ENCODE assay signal across 1 cellular context in the genomic region with DNA sequence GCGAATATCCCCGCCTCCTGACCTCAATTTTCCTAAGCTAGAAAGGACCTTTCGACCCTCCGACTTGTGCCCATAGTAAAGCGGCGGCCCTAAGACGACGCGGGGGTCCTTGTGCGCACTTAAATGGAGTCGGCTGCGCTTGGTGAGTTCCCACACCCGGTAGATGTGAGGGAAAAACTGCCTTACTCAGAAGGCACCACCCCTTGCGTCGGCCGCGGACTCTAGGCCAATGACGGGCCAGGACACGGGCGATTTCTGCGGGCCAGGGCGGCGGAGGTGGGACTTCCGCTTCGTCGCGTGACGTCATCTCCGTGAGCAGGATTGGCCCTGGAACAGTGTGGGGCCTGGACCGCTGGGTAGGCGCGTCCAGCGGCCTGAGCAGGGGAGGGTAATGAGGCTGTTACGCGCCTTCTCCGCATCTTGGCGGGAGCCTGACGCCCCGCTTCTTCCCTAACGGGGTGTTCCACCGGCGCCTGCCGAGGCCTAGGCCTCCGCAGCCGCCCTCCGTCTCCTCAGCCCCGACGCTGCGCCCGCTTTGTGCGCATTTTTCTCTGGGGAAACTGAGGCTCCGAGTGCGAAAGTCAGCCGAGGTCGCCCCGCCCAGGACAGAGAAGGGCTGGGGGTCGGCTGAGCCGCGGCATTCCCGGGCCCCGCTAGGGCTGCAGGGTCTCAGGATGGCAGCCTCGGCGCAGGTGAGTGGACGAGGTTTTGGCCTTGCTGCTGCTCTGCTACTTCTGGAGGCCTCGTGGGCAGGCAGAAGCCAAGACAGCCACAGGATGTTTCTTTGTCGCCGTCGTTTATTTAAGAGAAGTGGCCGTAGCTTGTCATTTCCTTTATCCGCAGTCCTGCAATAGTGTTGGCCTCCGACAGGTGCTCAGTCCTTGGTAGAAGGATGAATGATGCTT.
A peak's percentile ranks its signal among the peaks of the same experiment; 100 is the strongest.
TF ChIP-seq lines count a peak whose summit lies in the region.

A gene (plus strand): TSS at position 293 of the 905 bp plus-strand sequence. CDS start 382 bp downstream, at position 675.

TF ChIP-seq in HepG2, 621 proteins besides CTCF, POLR2A, EP300 and RAD21 (continued from another document and continues in another):
- TF ChIP-seq, protein P1, sequence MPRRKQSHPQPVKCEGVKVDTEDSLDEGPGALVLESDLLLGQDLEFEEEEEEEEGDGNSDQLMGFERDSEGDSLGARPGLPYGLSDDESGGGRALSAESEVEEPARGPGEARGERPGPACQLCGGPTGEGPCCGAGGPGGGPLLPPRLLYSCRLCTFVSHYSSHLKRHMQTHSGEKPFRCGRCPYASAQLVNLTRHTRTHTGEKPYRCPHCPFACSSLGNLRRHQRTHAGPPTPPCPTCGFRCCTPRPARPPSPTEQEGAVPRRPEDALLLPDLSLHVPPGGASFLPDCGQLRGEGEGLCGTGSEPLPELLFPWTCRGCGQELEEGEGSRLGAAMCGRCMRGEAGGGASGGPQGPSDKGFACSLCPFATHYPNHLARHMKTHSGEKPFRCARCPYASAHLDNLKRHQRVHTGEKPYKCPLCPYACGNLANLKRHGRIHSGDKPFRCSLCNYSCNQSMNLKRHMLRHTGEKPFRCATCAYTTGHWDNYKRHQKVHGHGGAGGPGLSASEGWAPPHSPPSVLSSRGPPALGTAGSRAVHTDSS (CRISPR knock-in tag; conservative IDR thresholded peaks at IDR 0.05): no peak
- no peak for TF ChIP-seq ZNF850 (CRISPR knock-in tag; conservative IDR thresholded peaks at IDR 0.05)
- TF ChIP-seq TEAD2 (CRISPR knock-in tag; IDR thresholded peaks at IDR 0.05): no peak
- no peak for TF ChIP-seq EEA1 (CRISPR knock-in tag; IDR thresholded peaks at IDR 0.05; ENCODE audit: borderline replicate concordance)
- TF ChIP-seq, protein P2, sequence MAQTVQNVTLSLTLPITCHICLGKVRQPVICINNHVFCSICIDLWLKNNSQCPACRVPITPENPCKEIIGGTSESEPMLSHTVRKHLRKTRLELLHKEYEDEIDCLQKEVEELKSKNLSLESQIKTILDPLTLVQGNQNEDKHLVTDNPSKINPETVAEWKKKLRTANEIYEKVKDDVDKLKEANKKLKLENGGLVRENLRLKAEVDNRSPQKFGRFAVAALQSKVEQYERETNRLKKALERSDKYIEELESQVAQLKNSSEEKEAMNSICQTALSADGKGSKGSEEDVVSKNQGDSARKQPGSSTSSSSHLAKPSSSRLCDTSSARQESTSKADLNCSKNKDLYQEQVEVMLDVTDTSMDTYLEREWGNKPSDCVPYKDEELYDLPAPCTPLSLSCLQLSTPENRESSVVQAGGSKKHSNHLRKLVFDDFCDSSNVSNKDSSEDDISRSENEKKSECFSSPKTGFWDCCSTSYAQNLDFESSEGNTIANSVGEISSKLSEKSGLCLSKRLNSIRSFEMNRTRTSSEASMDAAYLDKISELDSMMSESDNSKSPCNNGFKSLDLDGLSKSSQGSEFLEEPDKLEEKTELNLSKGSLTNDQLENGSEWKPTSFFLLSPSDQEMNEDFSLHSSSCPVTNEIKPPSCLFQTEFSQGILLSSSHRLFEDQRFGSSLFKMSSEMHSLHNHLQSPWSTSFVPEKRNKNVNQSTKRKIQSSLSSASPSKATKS (CRISPR knock-in tag; IDR thresholded peaks at IDR 0.05): no peak
- no peak for TF ChIP-seq TRIM24 (CRISPR knock-in tag; IDR thresholded peaks at IDR 0.05)
- TF ChIP-seq, protein P3, sequence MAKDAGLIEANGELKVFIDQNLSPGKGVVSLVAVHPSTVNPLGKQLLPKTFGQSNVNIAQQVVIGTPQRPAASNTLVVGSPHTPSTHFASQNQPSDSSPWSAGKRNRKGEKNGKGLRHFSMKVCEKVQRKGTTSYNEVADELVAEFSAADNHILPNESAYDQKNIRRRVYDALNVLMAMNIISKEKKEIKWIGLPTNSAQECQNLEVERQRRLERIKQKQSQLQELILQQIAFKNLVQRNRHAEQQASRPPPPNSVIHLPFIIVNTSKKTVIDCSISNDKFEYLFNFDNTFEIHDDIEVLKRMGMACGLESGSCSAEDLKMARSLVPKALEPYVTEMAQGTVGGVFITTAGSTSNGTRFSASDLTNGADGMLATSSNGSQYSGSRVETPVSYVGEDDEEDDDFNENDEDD (CRISPR knock-in tag; IDR thresholded peaks at IDR 0.05; ENCODE audit: borderline replicate concordance): peak; percentile 48; the same call in 1 of the 2 replicates
- TF ChIP-seq NCOA5 (CRISPR knock-in tag; IDR thresholded peaks at IDR 0.05): no peak
- TF ChIP-seq KLF11 (CRISPR knock-in tag; IDR thresholded peaks at IDR 0.05): no peak
- TF ChIP-seq ATF7-NPFF (CRISPR knock-in tag; IDR thresholded peaks at IDR 0.05; ENCODE audit: low read depth): no peak; the same call in 1 of the 2 replicates
- TF ChIP-seq, protein P4, sequence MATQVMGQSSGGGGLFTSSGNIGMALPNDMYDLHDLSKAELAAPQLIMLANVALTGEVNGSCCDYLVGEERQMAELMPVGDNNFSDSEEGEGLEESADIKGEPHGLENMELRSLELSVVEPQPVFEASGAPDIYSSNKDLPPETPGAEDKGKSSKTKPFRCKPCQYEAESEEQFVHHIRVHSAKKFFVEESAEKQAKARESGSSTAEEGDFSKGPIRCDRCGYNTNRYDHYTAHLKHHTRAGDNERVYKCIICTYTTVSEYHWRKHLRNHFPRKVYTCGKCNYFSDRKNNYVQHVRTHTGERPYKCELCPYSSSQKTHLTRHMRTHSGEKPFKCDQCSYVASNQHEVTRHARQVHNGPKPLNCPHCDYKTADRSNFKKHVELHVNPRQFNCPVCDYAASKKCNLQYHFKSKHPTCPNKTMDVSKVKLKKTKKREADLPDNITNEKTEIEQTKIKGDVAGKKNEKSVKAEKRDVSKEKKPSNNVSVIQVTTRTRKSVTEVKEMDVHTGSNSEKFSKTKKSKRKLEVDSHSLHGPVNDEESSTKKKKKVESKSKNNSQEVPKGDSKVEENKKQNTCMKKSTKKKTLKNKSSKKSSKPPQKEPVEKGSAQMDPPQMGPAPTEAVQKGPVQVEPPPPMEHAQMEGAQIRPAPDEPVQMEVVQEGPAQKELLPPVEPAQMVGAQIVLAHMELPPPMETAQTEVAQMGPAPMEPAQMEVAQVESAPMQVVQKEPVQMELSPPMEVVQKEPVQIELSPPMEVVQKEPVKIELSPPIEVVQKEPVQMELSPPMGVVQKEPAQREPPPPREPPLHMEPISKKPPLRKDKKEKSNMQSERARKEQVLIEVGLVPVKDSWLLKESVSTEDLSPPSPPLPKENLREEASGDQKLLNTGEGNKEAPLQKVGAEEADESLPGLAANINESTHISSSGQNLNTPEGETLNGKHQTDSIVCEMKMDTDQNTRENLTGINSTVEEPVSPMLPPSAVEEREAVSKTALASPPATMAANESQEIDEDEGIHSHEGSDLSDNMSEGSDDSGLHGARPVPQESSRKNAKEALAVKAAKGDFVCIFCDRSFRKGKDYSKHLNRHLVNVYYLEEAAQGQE (IDR thresholded peaks at IDR 0.05; ENCODE audit: borderline replicate concordance in 1 of 2, low read depth in 1 of 2, low read length in 2 of 2): no peak
- no peak for TF ChIP-seq ZNF20 (CRISPR knock-in tag; IDR thresholded peaks at IDR 0.05)
- TF ChIP-seq, protein P5, sequence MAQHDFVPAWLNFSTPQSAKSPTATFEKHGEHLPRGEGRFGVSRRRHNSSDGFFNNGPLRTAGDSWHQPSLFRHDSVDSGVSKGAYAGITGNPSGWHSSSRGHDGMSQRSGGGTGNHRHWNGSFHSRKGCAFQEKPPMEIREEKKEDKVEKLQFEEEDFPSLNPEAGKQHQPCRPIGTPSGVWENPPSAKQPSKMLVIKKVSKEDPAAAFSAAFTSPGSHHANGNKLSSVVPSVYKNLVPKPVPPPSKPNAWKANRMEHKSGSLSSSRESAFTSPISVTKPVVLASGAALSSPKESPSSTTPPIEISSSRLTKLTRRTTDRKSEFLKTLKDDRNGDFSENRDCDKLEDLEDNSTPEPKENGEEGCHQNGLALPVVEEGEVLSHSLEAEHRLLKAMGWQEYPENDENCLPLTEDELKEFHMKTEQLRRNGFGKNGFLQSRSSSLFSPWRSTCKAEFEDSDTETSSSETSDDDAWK (CRISPR knock-in tag; IDR thresholded peaks at IDR 0.05): no peak
- TF ChIP-seq, protein P6, sequence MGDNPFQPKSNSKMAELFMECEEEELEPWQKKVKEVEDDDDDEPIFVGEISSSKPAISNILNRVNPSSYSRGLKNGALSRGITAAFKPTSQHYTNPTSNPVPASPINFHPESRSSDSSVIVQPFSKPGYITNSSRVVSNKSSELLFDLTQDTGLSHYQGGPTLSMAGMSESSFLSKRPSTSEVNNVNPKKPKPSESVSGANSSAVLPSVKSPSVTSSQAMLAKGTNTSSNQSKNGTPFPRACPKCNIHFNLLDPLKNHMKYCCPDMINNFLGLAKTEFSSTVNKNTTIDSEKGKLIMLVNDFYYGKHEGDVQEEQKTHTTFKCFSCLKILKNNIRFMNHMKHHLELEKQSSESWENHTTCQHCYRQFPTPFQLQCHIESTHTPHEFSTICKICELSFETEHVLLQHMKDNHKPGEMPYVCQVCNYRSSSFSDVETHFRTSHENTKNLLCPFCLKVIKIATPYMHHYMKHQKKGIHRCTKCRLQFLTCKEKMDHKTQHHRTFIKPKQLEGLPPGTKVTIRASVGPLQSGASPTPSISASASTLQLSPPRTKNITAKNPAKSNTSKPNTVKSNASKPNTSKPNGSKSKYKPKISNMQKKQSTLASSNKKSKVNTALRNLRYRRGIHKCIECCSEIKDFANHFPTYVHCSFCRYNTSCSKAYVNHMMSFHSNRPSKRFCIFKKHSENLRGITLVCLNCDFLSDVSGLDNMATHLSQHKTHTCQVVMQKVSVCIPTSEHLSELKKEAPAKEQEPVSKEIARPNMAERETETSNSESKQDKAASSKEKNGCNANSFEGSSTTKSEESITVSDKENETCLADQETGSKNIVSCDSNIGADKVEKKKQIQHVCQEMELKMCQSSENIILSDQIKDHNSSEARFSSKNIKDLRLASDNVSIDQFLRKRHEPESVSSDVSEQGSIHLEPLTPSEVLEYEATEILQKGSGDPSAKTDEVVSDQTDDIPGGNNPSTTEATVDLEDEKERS (CRISPR knock-in tag; IDR thresholded peaks at IDR 0.05): no peak; the same call in 1 of the 2 replicates
- TF ChIP-seq, protein P7, sequence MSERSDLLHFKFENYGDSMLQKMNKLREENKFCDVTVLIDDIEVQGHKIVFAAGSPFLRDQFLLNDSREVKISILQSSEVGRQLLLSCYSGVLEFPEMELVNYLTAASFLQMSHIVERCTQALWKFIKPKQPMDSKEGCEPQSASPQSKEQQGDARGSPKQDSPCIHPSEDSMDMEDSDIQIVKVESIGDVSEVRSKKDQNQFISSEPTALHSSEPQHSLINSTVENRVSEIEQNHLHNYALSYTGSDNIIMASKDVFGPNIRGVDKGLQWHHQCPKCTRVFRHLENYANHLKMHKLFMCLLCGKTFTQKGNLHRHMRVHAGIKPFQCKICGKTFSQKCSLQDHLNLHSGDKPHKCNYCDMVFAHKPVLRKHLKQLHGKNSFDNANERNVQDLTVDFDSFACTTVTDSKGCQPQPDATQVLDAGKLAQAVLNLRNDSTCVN (CRISPR knock-in tag; IDR thresholded peaks at IDR 0.05; ENCODE audit: borderline replicate concordance): 0 out of 2 replicates have a peak, but pooled peaks have one; percentile 18
- peak; percentile 94; the same call in 1 of the 2 replicates for TF ChIP-seq ZZZ3 (CRISPR knock-in tag; IDR thresholded peaks at IDR 0.05; ENCODE audit: borderline replicate concordance)
- no peak for TF ChIP-seq KDM1A (CRISPR knock-in tag; IDR thresholded peaks at IDR 0.05)
- TF ChIP-seq KDM4B (CRISPR knock-in tag; IDR thresholded peaks at IDR 0.05): 0 out of 2 replicates have a peak, but pooled peaks have one; percentile 3
- TF ChIP-seq, protein P8, sequence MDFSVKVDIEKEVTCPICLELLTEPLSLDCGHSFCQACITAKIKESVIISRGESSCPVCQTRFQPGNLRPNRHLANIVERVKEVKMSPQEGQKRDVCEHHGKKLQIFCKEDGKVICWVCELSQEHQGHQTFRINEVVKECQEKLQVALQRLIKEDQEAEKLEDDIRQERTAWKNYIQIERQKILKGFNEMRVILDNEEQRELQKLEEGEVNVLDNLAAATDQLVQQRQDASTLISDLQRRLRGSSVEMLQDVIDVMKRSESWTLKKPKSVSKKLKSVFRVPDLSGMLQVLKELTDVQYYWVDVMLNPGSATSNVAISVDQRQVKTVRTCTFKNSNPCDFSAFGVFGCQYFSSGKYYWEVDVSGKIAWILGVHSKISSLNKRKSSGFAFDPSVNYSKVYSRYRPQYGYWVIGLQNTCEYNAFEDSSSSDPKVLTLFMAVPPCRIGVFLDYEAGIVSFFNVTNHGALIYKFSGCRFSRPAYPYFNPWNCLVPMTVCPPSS (IDR thresholded peaks at IDR 0.05): no peak
- no peak for TF ChIP-seq SMAD3 (CRISPR knock-in tag; IDR thresholded peaks at IDR 0.05)
- TF ChIP-seq ASH2L (IDR thresholded peaks at IDR 0.05; ENCODE audit: insufficient read length, low read depth, low read length): peak; percentile 65
- peak; percentile 77 for TF ChIP-seq ELF1 (CRISPR knock-in tag; IDR thresholded peaks at IDR 0.05)
- TF ChIP-seq RORA (CRISPR knock-in tag; IDR thresholded peaks at IDR 0.05): no peak
- TF ChIP-seq FOXJ3 (CRISPR knock-in tag; IDR thresholded peaks at IDR 0.05; ENCODE audit: borderline replicate concordance): no peak
- no peak for TF ChIP-seq RARA (CRISPR knock-in tag; IDR thresholded peaks at IDR 0.05)
- TF ChIP-seq, protein P9, sequence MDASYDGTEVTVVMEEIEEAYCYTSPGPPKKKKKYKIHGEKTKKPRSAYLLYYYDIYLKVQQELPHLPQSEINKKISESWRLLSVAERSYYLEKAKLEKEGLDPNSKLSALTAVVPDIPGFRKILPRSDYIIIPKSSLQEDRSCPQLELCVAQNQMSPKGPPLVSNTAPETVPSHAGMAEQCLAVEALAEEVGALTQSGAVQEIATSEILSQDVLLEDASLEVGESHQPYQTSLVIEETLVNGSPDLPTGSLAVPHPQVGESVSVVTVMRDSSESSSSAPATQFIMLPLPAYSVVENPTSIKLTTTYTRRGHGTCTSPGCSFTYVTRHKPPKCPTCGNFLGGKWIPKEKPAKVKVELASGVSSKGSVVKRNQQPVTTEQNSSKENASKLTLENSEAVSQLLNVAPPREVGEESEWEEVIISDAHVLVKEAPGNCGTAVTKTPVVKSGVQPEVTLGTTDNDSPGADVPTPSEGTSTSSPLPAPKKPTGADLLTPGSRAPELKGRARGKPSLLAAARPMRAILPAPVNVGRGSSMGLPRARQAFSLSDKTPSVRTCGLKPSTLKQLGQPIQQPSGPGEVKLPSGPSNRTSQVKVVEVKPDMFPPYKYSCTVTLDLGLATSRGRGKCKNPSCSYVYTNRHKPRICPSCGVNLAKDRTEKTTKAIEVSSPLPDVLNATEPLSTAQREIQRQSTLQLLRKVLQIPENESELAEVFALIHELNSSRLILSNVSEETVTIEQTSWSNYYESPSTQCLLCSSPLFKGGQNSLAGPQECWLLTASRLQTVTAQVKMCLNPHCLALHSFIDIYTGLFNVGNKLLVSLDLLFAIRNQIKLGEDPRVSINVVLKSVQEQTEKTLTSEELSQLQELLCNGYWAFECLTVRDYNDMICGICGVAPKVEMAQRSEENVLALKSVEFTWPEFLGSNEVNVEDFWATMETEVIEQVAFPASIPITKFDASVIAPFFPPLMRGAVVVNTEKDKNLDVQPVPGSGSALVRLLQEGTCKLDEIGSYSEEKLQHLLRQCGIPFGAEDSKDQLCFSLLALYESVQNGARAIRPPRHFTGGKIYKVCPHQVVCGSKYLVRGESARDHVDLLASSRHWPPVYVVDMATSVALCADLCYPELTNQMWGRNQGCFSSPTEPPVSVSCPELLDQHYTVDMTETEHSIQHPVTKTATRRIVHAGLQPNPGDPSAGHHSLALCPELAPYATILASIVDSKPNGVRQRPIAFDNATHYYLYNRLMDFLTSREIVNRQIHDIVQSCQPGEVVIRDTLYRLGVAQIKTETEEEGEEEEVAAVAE (CRISPR knock-in tag; IDR thresholded peaks at IDR 0.05; ENCODE audit: borderline replicate concordance): peak; percentile 72; the same call in 1 of the 2 replicates
- TF ChIP-seq ISL2 (CRISPR knock-in tag; IDR thresholded peaks at IDR 0.05): 0 out of 2 replicates have a peak, but pooled peaks have one; percentile 7
- no peak for TF ChIP-seq SNAI1 (CRISPR knock-in tag; IDR thresholded peaks at IDR 0.05; ENCODE audit: borderline replicate concordance)
- no peak for TF ChIP-seq NR2F1 (CRISPR knock-in tag; IDR thresholded peaks at IDR 0.05)
- peak; percentile 52; the same call in 1 of the 2 replicates for TF ChIP-seq ZNF546 (CRISPR knock-in tag; conservative IDR thresholded peaks at IDR 0.05)
- TF ChIP-seq NFRKB (IDR thresholded peaks at IDR 0.05): no peak
- no peak for TF ChIP-seq KAT2B (IDR thresholded peaks at IDR 0.05; ENCODE audit: borderline replicate concordance, low read depth, low read length)
- TF ChIP-seq ZSCAN9 (CRISPR knock-in tag; IDR thresholded peaks at IDR 0.05; ENCODE audit: borderline replicate concordance): no peak; the same call in 1 of the 2 replicates
